ENCODE assay signal across 8 cellular contexts in the genomic region with DNA sequence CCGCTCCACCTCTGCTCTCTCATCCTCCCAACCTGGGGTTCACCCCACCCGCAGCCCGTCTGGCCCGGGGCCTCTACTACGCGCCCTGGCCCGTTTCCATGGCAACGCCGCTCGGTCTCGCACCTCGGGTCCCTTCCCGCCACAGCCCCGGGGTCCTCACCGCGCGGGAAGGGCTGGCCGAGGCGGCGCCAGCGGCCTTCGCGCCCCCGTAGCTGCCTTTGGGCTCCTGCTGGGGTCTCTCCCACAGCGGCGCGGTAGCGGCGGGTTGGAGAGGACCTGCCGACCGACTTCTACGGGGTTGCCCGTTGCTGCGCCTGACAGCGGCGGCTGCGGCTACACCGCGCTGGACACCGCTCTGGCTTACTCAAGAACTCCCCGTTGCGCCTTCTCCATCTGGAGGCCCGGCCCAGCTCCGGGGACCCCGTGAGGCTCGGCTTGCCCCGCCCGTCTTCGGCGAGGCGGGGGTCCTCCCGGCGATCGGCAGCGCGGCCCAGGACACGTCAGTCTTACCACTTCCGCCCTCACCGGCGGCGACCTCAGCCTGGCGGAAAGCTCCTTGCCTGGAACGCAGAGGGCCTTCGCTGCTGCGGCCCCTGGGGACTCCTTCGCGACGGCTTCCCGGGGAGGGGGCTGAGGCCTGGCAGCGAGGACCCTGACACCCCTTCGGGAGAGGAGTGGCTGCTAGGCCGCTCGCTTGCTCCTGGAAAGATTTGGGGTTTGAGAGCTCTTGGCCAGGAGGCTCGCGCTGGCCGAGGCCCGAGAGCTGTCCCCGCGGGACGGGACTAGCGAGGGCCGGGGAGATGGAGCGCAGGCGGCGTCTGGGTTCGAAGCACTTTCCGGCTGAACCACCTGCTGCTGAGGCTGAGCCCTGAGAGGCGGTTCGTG. TPM values are rescaled to one million over a fixed set of nuclear protein-coding genes. Genes with fewer than 3 reads are reported as not detected.
DNase-seq lines count a peak whose midpoint lies in the region; ATAC-seq, FAIRE-seq and TF ChIP-seq lines count a peak whose summit lies in the region.

A gene with protein sequence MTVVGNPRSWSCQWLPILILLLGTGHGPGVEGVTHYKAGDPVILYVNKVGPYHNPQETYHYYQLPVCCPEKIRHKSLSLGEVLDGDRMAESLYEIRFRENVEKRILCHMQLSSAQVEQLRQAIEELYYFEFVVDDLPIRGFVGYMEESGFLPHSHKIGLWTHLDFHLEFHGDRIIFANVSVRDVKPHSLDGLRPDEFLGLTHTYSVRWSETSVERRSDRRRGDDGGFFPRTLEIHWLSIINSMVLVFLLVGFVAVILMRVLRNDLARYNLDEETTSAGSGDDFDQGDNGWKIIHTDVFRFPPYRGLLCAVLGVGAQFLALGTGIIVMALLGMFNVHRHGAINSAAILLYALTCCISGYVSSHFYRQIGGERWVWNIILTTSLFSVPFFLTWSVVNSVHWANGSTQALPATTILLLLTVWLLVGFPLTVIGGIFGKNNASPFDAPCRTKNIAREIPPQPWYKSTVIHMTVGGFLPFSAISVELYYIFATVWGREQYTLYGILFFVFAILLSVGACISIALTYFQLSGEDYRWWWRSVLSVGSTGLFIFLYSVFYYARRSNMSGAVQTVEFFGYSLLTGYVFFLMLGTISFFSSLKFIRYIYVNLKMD (minus strand): TSS at position 256 of the 885 bp plus-strand sequence. CDS start 422 bp downstream, outside the sequence.

- TF ChIP-seq CTCF in GM10248 (IDR thresholded peaks at IDR 0.05; ENCODE audit: control extremely low read depth, extremely low read depth, low read depth, missing control alignments), result no peak
- TF ChIP-seq CTCF in HFFc6 (IDR thresholded peaks at IDR 0.05), result no peak
- TF ChIP-seq CTCF in pancreas (IDR thresholded peaks at IDR 0.05), result no peak
- peak in 1 of 6 experiments; percentile 7 for TF ChIP-seq CTCF in thyroid gland (IDR thresholded peaks at IDR 0.05)

- H3K4me1 Mint-ChIP-seq in HFFc6 (ENCODE audit: low read depth), result peaks cover 51% of the 10 kb centered on the region
- peaks cover 54% of the 10 kb centered on the region for H3K4me1 Mint-ChIP-seq in activated naive CD8-positive, alpha-beta T cell (ENCODE audit: low read depth)

- H3K27ac Mint-ChIP-seq in HFFc6, result peak within 1 kb of the TSS; percentile 95
- peak within 1 kb of the TSS; percentile 97 for H3K27ac Mint-ChIP-seq in activated naive CD8-positive, alpha-beta T cell

- H3K27ac ChIP-seq in pancreas (peak within 1 kb of the TSS; percentile 94 to 100 (median 99)), thyroid gland (peak within 1 kb of the TSS; percentile 94 to 100 (median 98))

- H3K36me3 Mint-ChIP-seq in HFFc6 (ENCODE audit: low read depth), result peaks cover 39% of the 10 kb centered on the region
- peaks cover 14% of the 10 kb centered on the region for H3K36me3 Mint-ChIP-seq in activated naive CD8-positive, alpha-beta T cell

- H3K4me3 Mint-ChIP-seq in HFFc6, result peak within 1 kb of the TSS; percentile 96
- H3K4me3 Mint-ChIP-seq in activated naive CD8-positive, alpha-beta T cell, result peak within 1 kb of the TSS; percentile 91

- H3K4me1 ChIP-seq in pancreas (peaks cover 0 to 26% (median 4%) of the 10 kb centered on the region in 3 donors), thyroid gland (peaks cover 17 to 31% of the 10 kb centered on the region in 2 donors)

- H3K36me3 ChIP-seq in pancreas, result peaks cover 0 to 6% (median 0%) of the 10 kb centered on the region in 3 donors
- peaks cover 11 to 17% of the 10 kb centered on the region in 2 donors for H3K36me3 ChIP-seq in thyroid gland

- CTCF ChIA-PET in GM10248 (lab: Yijun Ruan, JAX), result interaction anchor here (0.6 to 2.7 kb wide), 15 partner anchors 10 to 138 kb away, joined by 3 to 15 read pairs (median 3); partner anchors contain the start of genes CHMP4A, IRF9, MDP1 and RNF31

- no peaks in the 10 kb centered on the region for H3K9me3 Mint-ChIP-seq in HFFc6
- no peaks in the 10 kb centered on the region for H3K9me3 Mint-ChIP-seq in activated naive CD8-positive, alpha-beta T cell (ENCODE audit: low read depth)

- H3K9me3 ChIP-seq in pancreas, result no peaks in the 10 kb centered on the region
- no peaks in the 10 kb centered on the region for H3K9me3 ChIP-seq in thyroid gland

- no peak for FAIRE-seq in pancreas (lab: Jason Lieb, UNC)

- H3K27me3 ChIP-seq in pancreas, result no peaks in the 10 kb centered on the region
- no peaks in the 10 kb centered on the region for H3K27me3 ChIP-seq in thyroid gland

- intact Hi-C loops in head of caudate nucleus (cut with DNase I), result no loop called here
- intact Hi-C loops in pancreas (cut with DNase I), result no loop called here
- intact Hi-C loops in thyroid gland (cut with DNase I), result no loop called here

- H3K4me3 ChIP-seq in pancreas (peak within 1 kb of the TSS; percentile 59 to 99 (median 96)), thyroid gland (replicated peaks in 1 of 3) (peak within 1 kb of the TSS; percentile 81 to 100 (median 94))

- TF ChIP-seq POLR2A in thyroid gland (IDR thresholded peaks at IDR 0.05), result peak in 1 of 2 donors; percentile 78

- 0% methylated on average over 86 to 89 of the region's 89 CpGs for WGBS in pancreas, 2 donors
- 1% methylated on average over 11 to 32 of the region's 89 CpGs for WGBS in thyroid gland, 2 donors

- no peaks in the 10 kb centered on the region; the same call in none of the 2 replicates for H3K27me3 Mint-ChIP-seq in HFFc6 (ENCODE audit: insufficient read depth)
- H3K27me3 Mint-ChIP-seq in activated naive CD8-positive, alpha-beta T cell, result no peaks in the 10 kb centered on the region

- POLR2A ChIA-PET in GM10248 (lab: Yijun Ruan, JAX), result interaction anchor here (0.6 to 2.0 kb wide), 9 partner anchors 11 to 590 kb away, joined by 3 to 14 read pairs (median 5); partner anchors contain the start of genes CHMP4A, DCAF11, NRL and TINF2

- peak; percentile 94 to 97 (median 95) for ATAC-seq in pancreas

- DNase-seq in GM10248 (ENCODE audit: extremely low spot score) (peak; percentile 94), HFFc6 (peak; percentile 69), NAMALWA (ENCODE audit: low spot score) (peak; percentile 89), SKM-1 treated with dmso at 0.1 percent for 144 hours (lab: John Stamatoyannopoulos, UW; ENCODE audit: unreplicated experiment) (peak; percentile 45), head of caudate nucleus (peak; percentile 67 to 93 (median 86)), pancreas (peak; percentile 88 to 97 (median 90)), thyroid gland (peak; percentile 86 to 89)

RNA-seq across cellular contexts. Expression of the gene that starts here (rescaled TPM):
- 10 to 100 TPM; 68.1 to 80.4 (median 71.0) TPM for total RNA-seq in HFFc6 (2021; fragmentation: NEBNext Ultra II Directional; extraction: Animal tissue kit (Norgen Biotek cat#: 25700))
- total RNA-seq in pancreas (10 to 100 TPM; 29.2 to 46.8 (median 38.4) TPM), thyroid gland (100 to 1,000 TPM in 3 of 4 donors, 10 to 100 TPM in 1; 92.0 to 114 (median 107) TPM)
- polyA plus RNA-seq in pancreas, result 10 to 100 TPM; 20.5 to 34.4 TPM

Comparison
In these comparisons a context has a peak if more than half of its experiments do, and no peak if none do; other contexts are left out.
1. Peak in every context shown above with its lines: DNase-seq, ATAC-seq, H3K4me3 ChIP-seq and H3K27ac ChIP-seq.